ENCODE assay signal across 1 cellular context in genomic region chr1:188463919-188464318, GRCh38.
TF ChIP-seq lines count a peak whose summit lies in the region.

No MANE protein-coding gene starts in this region.

TF ChIP-seq in GM23338, 12 proteins besides CTCF, POLR2A, EP300 and RAD21:
- TF ChIP-seq POLR2AphosphoS5 (IDR thresholded peaks at IDR 0.05; ENCODE audit: low read depth) (no peak), ZNF114 (CRISPR knock-in tag; IDR thresholded peaks at IDR 0.05) (no peak), REST (IDR thresholded peaks at IDR 0.05; ENCODE audit: unreplicated experiment) (no peak), CREB1 (CRISPR knock-in tag; IDR thresholded peaks at IDR 0.05; ENCODE audit: low read depth) (no peak), EZH2phosphoT487 (IDR thresholded peaks at IDR 0.05; ENCODE audit: unreplicated experiment) (no peak), STAT1 (IDR thresholded peaks at IDR 0.05; ENCODE audit: unreplicated experiment) (no peak), JUNB (IDR thresholded peaks at IDR 0.05; ENCODE audit: unreplicated experiment) (no peak), ZNF331 (CRISPR knock-in tag; IDR thresholded peaks at IDR 0.05; ENCODE audit: low read depth) (no peak), EZH2 (IDR thresholded peaks at IDR 0.05; ENCODE audit: low read depth, unreplicated experiment) (no peak), NANOG (IDR thresholded peaks at IDR 0.05; ENCODE audit: borderline replicate concordance) (no peak)
- TF ChIP-seq, protein P1, sequence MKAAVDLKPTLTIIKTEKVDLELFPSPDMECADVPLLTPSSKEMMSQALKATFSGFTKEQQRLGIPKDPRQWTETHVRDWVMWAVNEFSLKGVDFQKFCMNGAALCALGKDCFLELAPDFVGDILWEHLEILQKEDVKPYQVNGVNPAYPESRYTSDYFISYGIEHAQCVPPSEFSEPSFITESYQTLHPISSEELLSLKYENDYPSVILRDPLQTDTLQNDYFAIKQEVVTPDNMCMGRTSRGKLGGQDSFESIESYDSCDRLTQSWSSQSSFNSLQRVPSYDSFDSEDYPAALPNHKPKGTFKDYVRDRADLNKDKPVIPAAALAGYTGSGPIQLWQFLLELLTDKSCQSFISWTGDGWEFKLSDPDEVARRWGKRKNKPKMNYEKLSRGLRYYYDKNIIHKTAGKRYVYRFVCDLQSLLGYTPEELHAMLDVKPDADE (IDR thresholded peaks at IDR 0.05) = no peak
- TF ChIP-seq, protein P2, sequence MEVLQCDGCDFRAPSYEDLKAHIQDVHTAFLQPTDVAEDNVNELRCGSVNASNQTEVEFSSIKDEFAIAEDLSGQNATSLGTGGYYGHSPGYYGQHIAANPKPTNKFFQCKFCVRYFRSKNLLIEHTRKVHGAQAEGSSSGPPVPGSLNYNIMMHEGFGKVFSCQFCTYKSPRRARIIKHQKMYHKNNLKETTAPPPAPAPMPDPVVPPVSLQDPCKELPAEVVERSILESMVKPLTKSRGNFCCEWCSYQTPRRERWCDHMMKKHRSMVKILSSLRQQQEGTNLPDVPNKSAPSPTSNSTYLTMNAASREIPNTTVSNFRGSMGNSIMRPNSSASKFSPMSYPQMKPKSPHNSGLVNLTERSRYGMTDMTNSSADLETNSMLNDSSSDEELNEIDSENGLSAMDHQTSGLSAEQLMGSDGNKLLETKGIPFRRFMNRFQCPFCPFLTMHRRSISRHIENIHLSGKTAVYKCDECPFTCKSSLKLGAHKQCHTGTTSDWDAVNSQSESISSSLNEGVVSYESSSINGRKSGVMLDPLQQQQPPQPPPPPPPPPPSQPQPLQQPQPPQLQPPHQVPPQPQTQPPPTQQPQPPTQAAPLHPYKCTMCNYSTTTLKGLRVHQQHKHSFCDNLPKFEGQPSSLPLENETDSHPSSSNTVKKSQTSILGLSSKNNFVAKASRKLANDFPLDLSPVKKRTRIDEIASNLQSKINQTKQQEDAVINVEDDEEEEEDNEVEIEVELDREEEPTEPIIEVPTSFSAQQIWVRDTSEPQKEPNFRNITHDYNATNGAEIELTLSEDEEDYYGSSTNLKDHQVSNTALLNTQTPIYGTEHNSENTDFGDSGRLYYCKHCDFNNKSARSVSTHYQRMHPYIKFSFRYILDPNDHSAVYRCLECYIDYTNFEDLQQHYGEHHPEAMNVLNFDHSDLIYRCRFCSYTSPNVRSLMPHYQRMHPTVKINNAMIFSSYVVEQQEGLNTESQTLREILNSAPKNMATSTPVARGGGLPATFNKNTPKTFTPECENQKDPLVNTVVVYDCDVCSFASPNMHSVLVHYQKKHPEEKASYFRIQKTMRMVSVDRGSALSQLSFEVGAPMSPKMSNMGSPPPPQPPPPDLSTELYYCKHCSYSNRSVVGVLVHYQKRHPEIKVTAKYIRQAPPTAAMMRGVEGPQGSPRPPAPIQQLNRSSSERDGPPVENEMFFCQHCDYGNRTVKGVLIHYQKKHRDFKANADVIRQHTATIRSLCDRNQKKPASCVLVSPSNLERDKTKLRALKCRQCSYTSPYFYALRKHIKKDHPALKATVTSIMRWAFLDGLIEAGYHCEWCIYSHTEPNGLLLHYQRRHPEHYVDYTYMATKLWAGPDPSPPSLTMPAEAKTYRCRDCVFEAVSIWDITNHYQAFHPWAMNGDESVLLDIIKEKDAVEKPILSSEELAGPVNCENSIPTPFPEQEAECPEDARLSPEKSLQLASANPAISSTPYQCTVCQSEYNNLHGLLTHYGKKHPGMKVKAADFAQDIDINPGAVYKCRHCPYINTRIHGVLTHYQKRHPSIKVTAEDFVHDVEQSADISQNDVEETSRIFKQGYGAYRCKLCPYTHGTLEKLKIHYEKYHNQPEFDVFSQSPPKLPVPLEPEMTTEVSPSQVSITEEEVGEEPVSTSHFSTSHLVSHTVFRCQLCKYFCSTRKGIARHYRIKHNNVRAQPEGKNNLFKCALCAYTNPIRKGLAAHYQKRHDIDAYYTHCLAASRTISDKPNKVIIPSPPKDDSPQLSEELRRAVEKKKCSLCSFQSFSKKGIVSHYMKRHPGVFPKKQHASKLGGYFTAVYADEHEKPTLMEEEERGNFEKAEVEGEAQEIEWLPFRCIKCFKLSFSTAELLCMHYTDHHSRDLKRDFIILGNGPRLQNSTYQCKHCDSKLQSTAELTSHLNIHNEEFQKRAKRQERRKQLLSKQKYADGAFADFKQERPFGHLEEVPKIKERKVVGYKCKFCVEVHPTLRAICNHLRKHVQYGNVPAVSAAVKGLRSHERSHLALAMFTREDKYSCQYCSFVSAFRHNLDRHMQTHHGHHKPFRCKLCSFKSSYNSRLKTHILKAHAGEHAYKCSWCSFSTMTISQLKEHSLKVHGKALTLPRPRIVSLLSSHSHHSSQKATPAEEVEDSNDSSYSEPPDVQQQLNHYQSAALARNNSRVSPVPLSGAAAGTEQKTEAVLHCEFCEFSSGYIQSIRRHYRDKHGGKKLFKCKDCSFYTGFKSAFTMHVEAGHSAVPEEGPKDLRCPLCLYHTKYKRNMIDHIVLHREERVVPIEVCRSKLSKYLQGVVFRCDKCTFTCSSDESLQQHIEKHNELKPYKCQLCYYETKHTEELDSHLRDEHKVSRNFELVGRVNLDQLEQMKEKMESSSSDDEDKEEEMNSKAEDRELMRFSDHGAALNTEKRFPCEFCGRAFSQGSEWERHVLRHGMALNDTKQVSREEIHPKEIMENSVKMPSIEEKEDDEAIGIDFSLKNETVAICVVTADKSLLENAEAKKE (CRISPR knock-in tag; IDR thresholded peaks at IDR 0.05) = no peak
